8 cellular contexts compared by ENCODE assay signal in the genomic region with DNA sequence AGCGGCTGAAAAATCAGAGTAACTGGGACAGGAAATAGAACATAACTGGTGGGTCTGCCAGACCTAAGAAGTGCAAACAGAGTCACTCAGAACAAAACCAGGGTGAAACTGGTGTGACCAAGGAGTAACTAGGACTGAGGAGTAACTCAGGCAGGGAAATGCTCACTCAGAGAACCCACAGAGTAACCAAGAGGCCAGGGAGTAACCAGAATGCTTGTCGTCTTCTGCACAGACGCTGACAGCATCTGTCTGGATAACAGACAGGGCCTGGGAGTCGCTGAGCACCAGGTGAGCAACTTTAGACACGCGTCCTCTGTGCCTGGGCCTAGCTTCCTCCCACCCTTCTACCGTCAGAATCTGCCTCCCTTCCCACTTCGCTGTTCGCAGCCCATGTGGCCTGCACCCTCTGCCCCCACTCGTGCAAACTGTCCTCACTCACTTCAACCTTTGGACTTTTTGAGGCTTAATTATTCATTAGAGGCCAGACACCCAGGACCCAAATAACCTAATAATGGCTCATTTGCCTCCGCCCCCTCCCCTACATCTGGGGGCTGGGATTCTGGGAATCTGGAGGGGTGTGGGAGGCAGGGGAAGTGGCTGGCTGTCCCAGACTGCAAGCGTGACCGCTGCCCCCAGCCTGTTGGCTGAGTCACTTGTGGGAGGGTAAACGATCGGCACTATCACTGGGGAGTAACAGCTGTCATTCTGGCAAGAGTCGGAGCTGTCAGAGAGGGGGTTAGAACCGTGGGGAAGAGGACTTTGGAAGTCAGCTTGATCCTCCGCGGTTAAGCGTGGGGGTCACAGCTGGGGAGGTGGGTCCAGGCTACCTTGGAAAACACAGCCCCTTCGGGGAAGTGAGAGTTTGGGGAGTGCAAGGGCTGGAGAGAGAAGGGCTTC. TPM values are rescaled to one million over a fixed set of nuclear protein-coding genes. Genes with fewer than 3 reads are reported as not detected.
DNase-seq lines count a peak whose midpoint lies in the region; ATAC-seq and TF ChIP-seq lines count a peak whose summit lies in the region.

No MANE protein-coding gene starts in this region.

- H3K4me3 ChIP-seq in SK-N-MC, result peak overlapping the region; percentile 64

- intact Hi-C loops in CD14-positive monocyte (cut with micrococcal nuclease), result no loop called here

- H3K9me3 Mint-ChIP-seq in CD14-positive monocyte (peaks cover 0 to 5% (median 0%) of the 10 kb centered on the region in 7 donors), immature natural killer cell (no peaks in the 10 kb centered on the region)

- H3K36me3 Mint-ChIP-seq in CD14-positive monocyte (no peaks in the 10 kb centered on the region), immature natural killer cell (no peaks in the 10 kb centered on the region)

- H3K27me3 Mint-ChIP-seq in CD14-positive monocyte (ENCODE audit: low read depth in 3 of 3), result peaks cover 20 to 31% (median 20%) of the 10 kb centered on the region in 3 donors
- H3K27me3 Mint-ChIP-seq in immature natural killer cell (ENCODE audit: low read depth in 3 of 3), result peaks cover 0 to 4% (median 4%) of the 10 kb centered on the region in 3 donors

- no peaks in the 10 kb centered on the region for H3K9me3 ChIP-seq in SK-N-MC (ENCODE audit: low read depth, low read length)

- H3K4me1 Mint-ChIP-seq in CD14-positive monocyte (peaks cover 16% of the 10 kb centered on the region), immature natural killer cell (peaks cover 27 to 30% of the 10 kb centered on the region in 2 donors)

- no peak for TF ChIP-seq CTCF in CD14-positive monocyte (IDR thresholded peaks at IDR 0.05)

- no peak for DNase-seq in CD14-positive monocyte (ENCODE audit: low spot score)
- DNase-seq in SK-N-MC (ENCODE audit: low read depth, low spot score), result no peak
- DNase-seq in amniotic epithelial cell (ENCODE audit: low read depth), result peak; percentile 63
- peak; percentile 39 to 49 (median 45) for DNase-seq in immature natural killer cell
- peak; percentile 48 to 55 for DNase-seq in stimulated activated CD4-positive, alpha-beta T cell treated with anti-CD3 and anti-CD28 coated beads, Interleukin-15, amount 100 ng/mL, for 48 hours (ENCODE audit: low read depth in 2 of 2)
- no peak for DNase-seq in SKM-1 (lab: John Stamatoyannopoulos, UW; ENCODE audit: unreplicated experiment)

- H3K4me3 Mint-ChIP-seq in CD14-positive monocyte, result peak overlapping the region; percentile 82 to 96
- peak overlapping the region; percentile 84 to 95 (median 89) for H3K4me3 Mint-ChIP-seq in immature natural killer cell

- no peak overlapping the region for H3K9ac ChIP-seq in SK-N-MC (ENCODE audit: insufficient read length)

- H3K27ac Mint-ChIP-seq in CD14-positive monocyte, result peak overlapping the region in 3 of 7 donors; percentile 23 to 75 (median 73)
- H3K27ac Mint-ChIP-seq in immature natural killer cell, result peak overlapping the region; percentile 87 to 94 (median 90)

- no peak overlapping the region for H3K27ac ChIP-seq in SK-N-MC

- ATAC-seq in GM19351 (IDR thresholded peaks at IDR 0.05; ENCODE audit: unreplicated experiment) (peak; percentile 81), HG03378 (IDR thresholded peaks at IDR 0.05; ENCODE audit: unreplicated experiment) (peak; percentile 92)

- no peaks in the 10 kb centered on the region for H3K36me3 ChIP-seq in SK-N-MC (ENCODE audit: insufficient read depth, low read length)

RNA-seq across cellular contexts. Expression of gene AQP3, which starts 0.6 kb away (rescaled TPM):
- polyA plus RNA-seq in CD14-positive monocyte (under 1 TPM; 0.63 to 0.70 TPM), immature natural killer cell (1 to 10 TPM; 5.2 to 7.9 (median 5.4) TPM)

RNA-seq across cellular contexts. Expression of gene NOL6, which starts 27.0 kb away (rescaled TPM):
- polyA plus RNA-seq in CD14-positive monocyte, result 10 to 100 TPM in 1 of 2 donors, 1 to 10 TPM in 1; 4.6 to 10.1 TPM
- 10 to 100 TPM in 2 of 3 donors, 1 to 10 TPM in 1; 9.7 to 21.7 (median 18.8) TPM for polyA plus RNA-seq in immature natural killer cell

RNA-seq across cellular contexts. Expression of gene AQP7, which starts 44.4 kb away (rescaled TPM):
- polyA plus RNA-seq in CD14-positive monocyte (not detected), immature natural killer cell (not detected)

Comparison
In these comparisons a context has a peak if more than half of its experiments do, and no peak if none do; other contexts are left out.
1. DNase-seq: peak in amniotic epithelial cell (single experiment), immature natural killer cell (3 of 3) and stimulated activated CD4-positive, alpha-beta T cell treated with anti-CD3 and anti-CD28 coated beads, Interleukin-15, amount 100 ng/mL, for 48 hours (2 of 2); none in CD14-positive monocyte (single experiment), SK-N-MC (single experiment) and SKM-1 (single experiment).